In the genomic region with DNA sequence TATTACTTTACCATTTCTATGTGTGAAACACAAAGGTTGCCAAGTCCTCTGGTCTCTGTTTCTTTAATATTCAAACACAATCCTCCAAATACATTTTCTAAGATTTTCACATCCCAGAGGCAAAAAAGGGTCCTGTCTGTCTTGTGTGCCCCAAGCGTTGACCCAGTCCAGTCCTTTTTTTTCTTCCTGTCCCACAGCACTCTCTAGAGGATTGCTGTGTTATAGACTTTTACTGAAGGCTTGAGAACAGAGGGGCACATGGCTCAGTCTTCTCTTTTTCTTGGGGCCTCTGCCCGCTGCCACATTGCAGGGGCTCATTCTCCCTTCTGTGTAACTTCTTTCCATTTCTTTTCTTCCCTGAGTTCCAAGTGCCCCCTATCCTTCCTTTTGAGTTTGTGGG, we compare ENCODE assay signal across 16 cellular contexts.
DNase-seq lines count a peak whose midpoint lies in the region; ATAC-seq and TF ChIP-seq lines count a peak whose summit lies in the region.
"Had no signal": no experiment of that assay in that cellular context is flagged by ENCODE, and none has a peak within 500 bp of the region (broad histone marks: within the 10 kb centered on the region; RNA-seq: fewer than 3 reads in every experiment).

No MANE protein-coding gene starts in this region.

- ATAC-seq in activated naive CD4-positive, alpha-beta T cell treated with anti-CD3 and anti-CD28 coated beads, Interleukin-2, amount 50 U/mL, for 72 hours, result no peak
- ATAC-seq: activated CD8-positive, alpha-beta T cell treated with anti-CD3 and anti-CD28 coated beads for 36 hours had no signal

- H3K27me3 Mint-ChIP-seq in immature natural killer cell (ENCODE audit: low read depth in 3 of 3) (peaks cover 3 to 8% (median 8%) of the 10 kb centered on the region in 3 donors), osteocyte (ENCODE audit: unreplicated experiment) (peaks cover 16% of the 10 kb centered on the region)

- no peaks in the 10 kb centered on the region for H3K36me3 Mint-ChIP-seq in immature natural killer cell
- no peaks in the 10 kb centered on the region for H3K36me3 Mint-ChIP-seq in osteocyte (ENCODE audit: unreplicated experiment)
- H3K36me3 Mint-ChIP-seq in activated naive CD4-positive, alpha-beta T cell treated with anti-CD3 and anti-CD28 coated beads, Interleukin-2, amount 50 U/mL, for 72 hours, result no peaks in the 10 kb centered on the region
- H3K36me3 Mint-ChIP-seq: CD4-positive, alpha-beta memory T cell had no signal

- peak; percentile 17 for TF ChIP-seq CTCF in C4-2B (conservative IDR thresholded peaks at IDR 0.05)
- peak; percentile 31; the same call in 1 of the 2 replicates for TF ChIP-seq CTCF in VCaP (conservative IDR thresholded peaks at IDR 0.05)
- TF ChIP-seq CTCF in osteocyte (IDR thresholded peaks at IDR 0.05), result no peak

- peaks cover 0 to 6% (median under 1%) of the 10 kb centered on the region in 6 donors for H3K9me3 Mint-ChIP-seq in immature natural killer cell
- peaks cover 8% of the 10 kb centered on the region for H3K9me3 Mint-ChIP-seq in osteocyte (ENCODE audit: unreplicated experiment)
- no peaks in the 10 kb centered on the region for H3K9me3 Mint-ChIP-seq in activated naive CD4-positive, alpha-beta T cell treated with anti-CD3 and anti-CD28 coated beads, Interleukin-2, amount 50 U/mL, for 72 hours

- H3K4me3 Mint-ChIP-seq in immature natural killer cell (no peak overlapping the region), osteocyte (ENCODE audit: unreplicated experiment) (no peak overlapping the region)
- H3K4me3 Mint-ChIP-seq: activated CD8-positive, alpha-beta T cell treated with anti-CD3 and anti-CD28 coated beads for 36 hours; CD4-positive, alpha-beta memory T cell had no signal

- DNase-seq in HT-29 (ENCODE audit: low spot score) (peak; percentile 8), immature natural killer cell (peak in 2 of 3 donors; percentile 7 to 14), osteocyte (ENCODE audit: extremely low spot score, unreplicated experiment) (no peak), NCI-H1694 treated with DMSO at 0.1 percent for 48 hours (lab: John Stamatoyannopoulos, UW) (no peak)
- no peak for DNase-seq in effector CD8-positive, alpha-beta T cell (lab: John Stamatoyannopoulos, UW)
- no peak for DNase-seq in activated naive CD4-positive, alpha-beta T cell treated with anti-CD3 and anti-CD28 coated beads, Interleukin-2, amount 50 U/mL, for 72 hours (ENCODE audit: low spot score in 2 of 2)
- DNase-seq: activated CD8-positive, alpha-beta T cell treated with anti-CD3 and anti-CD28 coated beads for 36 hours; activated effector memory CD4-positive, alpha-beta T cell treated with anti-CD3 and anti-CD28 coated beads, Interleukin-2, amount 50 U/mL, for 16 hours; CD4-positive, alpha-beta memory T cell; left ventricle myocardium inferior; NCI-H1417; NCI-H446 treated with DMSO at 0.1 percent for 48 hours; T1000 had no signal

- H3K4me1 Mint-ChIP-seq in immature natural killer cell (peaks cover 8 to 17% of the 10 kb centered on the region in 2 donors), osteocyte (ENCODE audit: unreplicated experiment) (no peaks in the 10 kb centered on the region)
- H3K4me1 Mint-ChIP-seq: CD4-positive, alpha-beta memory T cell had no signal

- no peak overlapping the region for H3K27ac ChIP-seq in C4-2B
- no peak overlapping the region for H3K27ac ChIP-seq in VCaP
- H3K27ac ChIP-seq: breast epithelium, left ventricle myocardium inferior had no signal

- H3K27ac Mint-ChIP-seq in immature natural killer cell (peak overlapping the region in 1 of 6 donors; percentile 10), osteocyte (ENCODE audit: unreplicated experiment) (no peak overlapping the region)
- H3K27ac Mint-ChIP-seq in activated naive CD4-positive, alpha-beta T cell treated with anti-CD3 and anti-CD28 coated beads, Interleukin-2, amount 50 U/mL, for 72 hours, result no peak overlapping the region
- H3K27ac Mint-ChIP-seq: activated CD8-positive, alpha-beta T cell treated with anti-CD3 and anti-CD28 coated beads for 36 hours; CD4-positive, alpha-beta memory T cell had no signal

Comparison
In these comparisons a context has a peak if more than half of its experiments do, and no peak if none do; other contexts are left out.
1. DNase-seq: peak in HT-29 (single experiment) and immature natural killer cell (2 of 3); none in osteocyte (single experiment), effector CD8-positive, alpha-beta T cell (single experiment), NCI-H1694 treated with DMSO at 0.1 percent for 48 hours (single experiment) and activated naive CD4-positive, alpha-beta T cell treated with anti-CD3 and anti-CD28 coated beads, Interleukin-2, amount 50 U/mL, for 72 hours (0 of 2).